Comparison of ENCODE assay signal across 5 cellular contexts in the genomic region with DNA sequence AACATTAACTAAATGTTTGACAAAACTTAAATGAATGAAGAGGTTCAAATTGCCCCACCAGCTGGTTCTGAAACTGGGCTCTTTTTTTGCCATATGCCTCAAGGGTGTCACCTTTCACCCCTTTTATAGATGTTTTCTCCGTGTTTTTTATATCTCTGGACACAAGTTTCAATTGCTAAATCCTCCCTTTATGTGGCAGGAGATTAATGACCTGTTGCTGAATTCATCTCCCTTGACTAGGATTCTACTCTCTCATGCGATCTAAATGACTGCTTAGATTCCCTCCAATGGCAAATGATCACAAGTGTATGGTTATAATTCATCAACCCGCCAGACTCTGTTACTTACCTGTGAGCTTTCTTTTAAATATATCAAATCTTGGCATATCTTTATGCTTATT.
"Had no signal": no experiment of that assay in that cellular context is flagged by ENCODE, and none has a peak within 500 bp of the region (broad histone marks: within the 10 kb centered on the region; RNA-seq: fewer than 3 reads in every experiment).

No MANE protein-coding gene starts in this region.

- H3K27ac ChIP-seq: GM23248, HL-60 had no signal

- H3K27me3 Mint-ChIP-seq: IgD-negative memory B cell had no signal

- H3K27ac Mint-ChIP-seq: H9, IgD-negative memory B cell had no signal

- H3K4me3 Mint-ChIP-seq: H9, IgD-negative memory B cell had no signal

- DNase-seq: GM23248, H9, KBM-7 had no signal

- H3K36me3 Mint-ChIP-seq: IgD-negative memory B cell had no signal

- H3K9me3 Mint-ChIP-seq: H9 had no signal

- H3K4me1 Mint-ChIP-seq: H9 had no signal

- H3K4me3 ChIP-seq: GM23248 had no signal
